In the genomic region with DNA sequence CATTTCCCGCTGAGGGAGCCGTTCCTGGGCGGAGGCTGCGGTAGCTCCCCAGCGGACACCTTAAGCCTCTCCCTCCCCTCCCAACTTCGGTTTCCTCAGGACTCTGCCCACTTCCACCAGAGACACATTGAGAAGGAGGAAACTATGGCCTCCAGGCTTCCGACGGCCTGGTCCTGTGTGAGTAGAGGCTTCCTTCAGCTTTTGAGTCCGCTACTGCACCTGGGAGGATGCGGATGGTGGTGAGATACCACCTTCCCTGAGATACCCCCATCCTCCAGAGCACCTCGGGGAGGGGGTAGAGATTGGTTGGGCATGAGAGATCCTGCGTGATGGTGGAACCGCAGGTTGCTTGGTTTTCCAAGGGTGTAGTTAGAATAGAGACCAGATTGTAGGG, we compare ENCODE assay signal across 8 cellular contexts. TPM values are rescaled to one million over a fixed set of nuclear protein-coding genes. Genes with fewer than 3 reads are reported as not detected.
DNase-seq lines count a peak whose midpoint lies in the region; ATAC-seq and TF ChIP-seq lines count a peak whose summit lies in the region.

No MANE protein-coding gene starts in this region.

- no peak for DNase-seq in activated T-cell treated with anti-CD3 and anti-CD28 coated beads, Interleukin-2, amount 50 U/mL, for 72 hours
- DNase-seq in activated T-cell treated with anti-CD3 and anti-CD28 coated beads, Interleukin-2, amount 50 U/mL, for 48 hours: no peak
- DNase-seq in kidney epithelial cell (ENCODE audit: low read depth) (no peak), tibial artery (no peak), NCI-H128 (lab: John Stamatoyannopoulos, UW; ENCODE audit: unreplicated experiment) (no peak), HK-2 (ENCODE audit: unreplicated experiment) (no peak)
- no peak for DNase-seq in stimulated activated CD4-positive, alpha-beta T cell treated with anti-CD3 and anti-CD28 coated beads, Interleukin-12 subunit alpha, Interleukin-12 subunit beta, amount 100 ng/mL, for 4 hours

- peak overlapping the region; percentile 97 to 98 for H3K4me3 Mint-ChIP-seq in activated T-cell treated with anti-CD3 and anti-CD28 coated beads, Interleukin-2, amount 50 U/mL, for 72 hours
- H3K4me3 Mint-ChIP-seq in activated naive CD8-positive, alpha-beta T cell: peak overlapping the region; percentile 91

- intact Hi-C loops in tibial artery (cut with DNase I; ENCODE audit: low total_unique reads): loop anchor here (5.0 to 10.0 kb wide), 2 partner anchors 91 to 118 kb away; a partner anchor contains a TSS

- H3K27ac Mint-ChIP-seq in activated T-cell treated with anti-CD3 and anti-CD28 coated beads, Interleukin-2, amount 50 U/mL, for 72 hours: peak overlapping the region; percentile 96
- peak overlapping the region; percentile 96 for H3K27ac Mint-ChIP-seq in activated naive CD8-positive, alpha-beta T cell

- H3K36me3 Mint-ChIP-seq in activated T-cell treated with anti-CD3 and anti-CD28 coated beads, Interleukin-2, amount 50 U/mL, for 72 hours (ENCODE audit: insufficient read depth in 2 of 2): peaks cover 47 to 75% of the 10 kb centered on the region in 2 donors
- peaks cover 45% of the 10 kb centered on the region for H3K36me3 Mint-ChIP-seq in activated naive CD8-positive, alpha-beta T cell

- no peaks in the 10 kb centered on the region for H3K27me3 Mint-ChIP-seq in activated T-cell treated with anti-CD3 and anti-CD28 coated beads, Interleukin-2, amount 50 U/mL, for 72 hours (ENCODE audit: low read depth)
- H3K27me3 Mint-ChIP-seq in activated naive CD8-positive, alpha-beta T cell: no peaks in the 10 kb centered on the region

- H3K36me3 ChIP-seq in kidney epithelial cell (ENCODE audit: control insufficient read depth, insufficient read depth, low read length): peaks cover 4% of the 10 kb centered on the region
- H3K36me3 ChIP-seq in tibial artery: peaks cover 52 to 86% (median 74%) of the 10 kb centered on the region in 3 donors

- ATAC-seq in activated T-cell treated with anti-CD3 and anti-CD28 coated beads, Interleukin-2, amount 50 U/mL, for 72 hours (replicated peaks in 1 of 2): no peak

- peak overlapping the region; percentile 92 to 98 for H3K27ac ChIP-seq in tibial artery

- H3K4me3 ChIP-seq in kidney epithelial cell (ENCODE audit: low read depth, low read length) (peak overlapping the region; percentile 77), tibial artery (peak overlapping the region; percentile 71 to 88)

- H3K27me3 ChIP-seq in kidney epithelial cell (ENCODE audit: control insufficient read depth, insufficient read depth, low read length) (no peaks in the 10 kb centered on the region), tibial artery (no peaks in the 10 kb centered on the region)

- H3K9me3 Mint-ChIP-seq in activated T-cell treated with anti-CD3 and anti-CD28 coated beads, Interleukin-2, amount 50 U/mL, for 72 hours: peaks cover 11 to 30% of the 10 kb centered on the region in 2 donors
- peaks cover 10% of the 10 kb centered on the region for H3K9me3 Mint-ChIP-seq in activated naive CD8-positive, alpha-beta T cell (ENCODE audit: low read depth)

- TF ChIP-seq CTCF in kidney epithelial cell (IDR thresholded peaks at IDR 0.05; ENCODE audit: insufficient read depth, low read length, poor library complexity, severe bottlenecking): no peak
- TF ChIP-seq CTCF in tibial artery (IDR thresholded peaks at IDR 0.05): no peak

- H3K9me3 ChIP-seq in tibial artery: peaks cover 30 to 98% (median 95%) of the 10 kb centered on the region in 3 donors

- H3K4me1 Mint-ChIP-seq in activated T-cell treated with anti-CD3 and anti-CD28 coated beads, Interleukin-2, amount 50 U/mL, for 72 hours (ENCODE audit: low read depth): peaks cover 23% of the 10 kb centered on the region
- H3K4me1 Mint-ChIP-seq in activated naive CD8-positive, alpha-beta T cell (ENCODE audit: low read depth): peaks cover 20% of the 10 kb centered on the region

- peaks cover 0 to 8% (median 4%) of the 10 kb centered on the region in 4 donors for H3K4me1 ChIP-seq in tibial artery

RNA-seq across cellular contexts. Expression of a gene that starts 1.0 kb away (rescaled TPM):
- 10 to 100 TPM; 32.1 to 42.8 TPM for total RNA-seq in activated T-cell treated with anti-CD3 and anti-CD28 coated beads, Interleukin-2, amount 50 U/mL, for 72 hours
- total RNA-seq in kidney epithelial cell: 16.8 and 25.3 TPM in 2 replicates

RNA-seq across cellular contexts. Expression of a gene that starts 33.2 kb away (rescaled TPM):
- 1 to 10 TPM; 8.0 to 9.8 TPM for total RNA-seq in activated T-cell treated with anti-CD3 and anti-CD28 coated beads, Interleukin-2, amount 50 U/mL, for 72 hours
- total RNA-seq in kidney epithelial cell: 5.7 and 10.5 TPM in 2 replicates

RNA-seq across cellular contexts. Expression of a gene that starts 44.9 kb away (rescaled TPM):
- 10 to 100 TPM; 38.6 to 46.6 TPM for total RNA-seq in activated T-cell treated with anti-CD3 and anti-CD28 coated beads, Interleukin-2, amount 50 U/mL, for 72 hours
- total RNA-seq in kidney epithelial cell: 34.4 and 40.6 TPM in 2 replicates
